11 cellular contexts compared by ENCODE assay signal in genomic region chr2:101983928-101984327, GRCh38. TPM values are rescaled to one million over a fixed set of nuclear protein-coding genes. Genes with fewer than 3 reads are reported as not detected.
A peak's percentile ranks its signal among the peaks of the same experiment; 100 is the strongest.
DNase-seq lines count a peak whose midpoint lies in the region; ATAC-seq and TF ChIP-seq lines count a peak whose summit lies in the region.
"Had no signal": no experiment of that assay in that cellular context is flagged by ENCODE, and none has a peak within 500 bp of the region (broad histone marks: within the 10 kb centered on the region; RNA-seq: fewer than 3 reads in every experiment).

No MANE protein-coding gene starts in this region.

- WGBS in esophagus muscularis mucosa: 78% methylated on average over 2 of the region's 2 CpGs

- H3K4me2 ChIP-seq in parathyroid adenoma (ENCODE audit: low read length): no peak overlapping the region
- H3K4me2 ChIP-seq: KMS-11 had no signal

- H3K27me3 ChIP-seq in esophagus muscularis mucosa (no peaks in the 10 kb centered on the region), parathyroid adenoma (ENCODE audit: control insufficient read depth, insufficient read depth, low read length) (no peaks in the 10 kb centered on the region)

- no peaks in the 10 kb centered on the region for H3K36me3 ChIP-seq in esophagus muscularis mucosa
- no peaks in the 10 kb centered on the region for H3K36me3 ChIP-seq in parathyroid adenoma (ENCODE audit: control insufficient read depth, insufficient read depth, low read length)

- H3K79me2 ChIP-seq in parathyroid adenoma: no peaks in the 10 kb centered on the region

- no peak overlapping the region for H2AFZ ChIP-seq in parathyroid adenoma

- H3K4me1 ChIP-seq in esophagus muscularis mucosa (peaks cover 0 to 6% (median 2%) of the 10 kb centered on the region in 4 donors), parathyroid adenoma (peaks cover 41% of the 10 kb centered on the region)

- no peak for ATAC-seq in GM18498 (IDR thresholded peaks at IDR 0.05; ENCODE audit: unreplicated experiment)

- H3K4me3 ChIP-seq in NB4 (ENCODE audit: low read depth, low read length) (no peak overlapping the region), esophagus muscularis mucosa (no peak overlapping the region), parathyroid adenoma (ENCODE audit: low read depth, low read length) (no peak overlapping the region)

- no peak overlapping the region for H3K9ac ChIP-seq in parathyroid adenoma
- H3K9ac ChIP-seq: KMS-11 had no signal

- peak; percentile 77 for DNase-seq in DMS53 (lab: John Stamatoyannopoulos, UW)
- DNase-seq in NB4 (ENCODE audit: low read depth): peak; percentile 50
- no peak for DNase-seq in esophagus muscularis mucosa (ENCODE audit: extremely low spot score)
- DNase-seq in NCI-H1694 treated with DMSO at 0.1 percent for 48 hours (lab: John Stamatoyannopoulos, UW): no peak
- DNase-seq in NK-92 treated with Interleukin-12 subunit alpha and Interleukin-12 subunit beta, amount 100 ng/mL, for 24 hours (lab: John Stamatoyannopoulos, UW): no peak
- DNase-seq in cerebellar nuclear complex (lab: John Stamatoyannopoulos, UW): no peak
- DNase-seq: posterior cingulate gyrus, T-helper 1 cell had no signal

- intact Hi-C loops in esophagus muscularis mucosa (cut with DNase I): no loop called here

- H3K27ac ChIP-seq in esophagus muscularis mucosa (replicated peaks in 1 of 4) (no peak overlapping the region), parathyroid adenoma (peak overlapping the region; percentile 64)
- H3K27ac ChIP-seq: KMS-11 had no signal

- TF ChIP-seq EP300 in esophagus muscularis mucosa (IDR thresholded peaks at IDR 0.05): no peak

- H3K9me3 ChIP-seq in esophagus muscularis mucosa: no peaks in the 10 kb centered on the region
- no peaks in the 10 kb centered on the region for H3K9me3 ChIP-seq in parathyroid adenoma (ENCODE audit: control insufficient read depth, low read length)

- peak; percentile 37 for TF ChIP-seq CTCF in NB4 (IDR thresholded peaks at IDR 0.05; ENCODE audit: low read depth, low read length)
- peak in 2 of 3 experiments; percentile 7 to 24 for TF ChIP-seq CTCF in esophagus muscularis mucosa (IDR thresholded peaks at IDR 0.05)
- TF ChIP-seq CTCF in parathyroid adenoma (IDR thresholded peaks at IDR 0.05): peak; percentile 72

- TF ChIP-seq POLR2A in NB4 (IDR thresholded peaks at IDR 0.05; ENCODE audit: extremely low read depth, insufficient read length) (no peak), esophagus muscularis mucosa (IDR thresholded peaks at IDR 0.05; ENCODE audit: low read depth) (no peak)

RNA-seq across cellular contexts. Expression of gene IL1R2, which starts 7.8 kb away (rescaled TPM):
- total RNA-seq in esophagus muscularis mucosa: 10 to 100 TPM in 1 of 4 donors, 1 to 10 TPM in 3; 2.5 to 56.2 (median 6.4) TPM

Comparison
In these comparisons a context has a peak if more than half of its experiments do, and no peak if none do; other contexts are left out.
1. DNase-seq: peak in DMS53 (single experiment) and NB4 (single experiment); none in esophagus muscularis mucosa (single experiment), NCI-H1694 treated with DMSO at 0.1 percent for 48 hours (single experiment), NK-92 treated with Interleukin-12 subunit alpha and Interleukin-12 subunit beta, amount 100 ng/mL, for 24 hours (single experiment) and cerebellar nuclear complex (0 of 2).
2. CTCF ChIP-seq: peak in every context shown above with its lines; median percentile 72 in parathyroid adenoma; 37 in NB4; 16 in esophagus muscularis mucosa.